Comparison of ENCODE assay signal across 24 cellular contexts in the genomic region with DNA sequence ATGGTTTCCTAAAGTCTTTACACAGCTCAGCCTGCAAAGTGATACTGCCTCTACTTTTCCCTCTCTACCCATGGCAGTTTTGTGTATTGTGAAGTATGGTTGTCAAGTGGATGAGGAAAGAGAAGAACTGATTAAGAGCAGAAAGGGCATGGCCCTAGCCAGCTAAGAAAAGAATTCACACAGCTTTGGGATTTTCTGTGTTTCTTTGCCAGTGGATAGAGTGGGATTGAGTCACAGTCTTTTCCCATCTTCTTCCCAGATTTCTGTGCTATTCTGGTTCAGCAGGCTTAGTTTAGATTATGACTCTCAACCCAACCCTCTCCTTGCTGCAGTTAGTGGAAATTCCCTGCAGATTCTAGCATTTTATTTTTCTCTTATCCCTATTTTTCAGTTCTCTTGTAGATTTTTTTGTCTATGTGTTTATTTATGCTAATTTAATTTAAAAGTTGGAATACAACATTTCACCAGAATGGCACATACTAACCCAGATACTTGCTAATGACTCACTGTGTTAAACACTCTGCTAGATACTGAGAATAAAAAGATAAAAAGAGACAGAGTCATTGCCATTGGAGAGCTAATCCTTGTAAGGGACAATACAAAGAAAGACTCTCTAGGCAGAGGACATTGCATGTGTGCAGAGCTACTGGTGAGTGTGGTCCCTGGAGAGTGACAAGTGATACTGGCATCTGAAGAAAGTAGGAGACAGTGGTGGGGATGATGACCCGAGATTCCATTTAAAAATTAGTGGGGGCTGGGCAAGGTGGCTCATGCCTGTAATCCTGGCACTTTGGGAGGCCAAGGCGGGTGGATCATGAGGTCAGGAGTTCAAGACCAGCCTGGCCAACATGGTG.
DNase-seq lines count a peak whose midpoint lies in the region; ATAC-seq and TF ChIP-seq lines count a peak whose summit lies in the region.
"Had no signal": no experiment of that assay in that cellular context is flagged by ENCODE, and none has a peak within 500 bp of the region (broad histone marks: within the 10 kb centered on the region; RNA-seq: fewer than 3 reads in every experiment).

No MANE protein-coding gene starts in this region.

- H3K9me3 Mint-ChIP-seq in chondrocyte (ENCODE audit: low read depth) (peaks cover 2% of the 10 kb centered on the region), type B pancreatic cell (no peaks in the 10 kb centered on the region), endothelial cell (ENCODE audit: unreplicated experiment) (no peaks in the 10 kb centered on the region)
- H3K9me3 Mint-ChIP-seq: activated B cell treated with CpG ODN at 0.5 μM for 24 hours; activated CD8-positive, alpha-beta T cell treated with anti-CD3 and anti-CD28 coated beads for 36 hours; activated naive CD4-positive, alpha-beta T cell treated with anti-CD3 and anti-CD28 coated beads for 36 hours; activated T-cell treated with anti-CD3 and anti-CD28 coated beads, Interleukin-2, amount 50 U/mL, for 24 hours; mesothelial cell of epicardium; stimulated activated effector memory CD8-positive, alpha-beta T cell treated with anti-CD3 and anti-CD28 coated beads, Interleukin-12 subunit alpha, Interleukin-12 subunit beta, amount 100 ng/mL, for 72 hours; T-helper 1 cell treated with Interleukin-12 subunit alpha and Interleukin-12 subunit beta and Interleukin-4 antibody, amounts not matched to agents 30 μg/mL and 1 μg/mL, for 36 hours had no signal

- ATAC-seq in left cardiac atrium, result peak; percentile 68 to 79
- ATAC-seq in HG03045 (IDR thresholded peaks at IDR 0.05; ENCODE audit: unreplicated experiment), result no peak
- ATAC-seq: activated CD8-positive, alpha-beta T cell treated with anti-CD3 and anti-CD28 coated beads for 36 hours; stimulated activated effector memory CD8-positive, alpha-beta T cell treated with anti-CD3 and anti-CD28 coated beads, Interleukin-12 subunit alpha, Interleukin-12 subunit beta, amount 100 ng/mL, for 72 hours; upper lobe of right lung had no signal

- no peak for DNase-seq in left cardiac atrium
- DNase-seq in right atrium auricular region (ENCODE audit: low spot score), result no peak
- DNase-seq in chondrocyte (ENCODE audit: low spot score), result no peak
- DNase-seq in middle frontal gyrus (ENCODE audit: extremely low spot score, low spot score), result peak; percentile 20
- DNase-seq in nucleus accumbens (lab: John Stamatoyannopoulos, UW), result no peak
- DNase-seq in type B pancreatic cell (ENCODE audit: extremely low spot score, unreplicated experiment), result no peak
- no peak for DNase-seq in endothelial cell (ENCODE audit: low spot score)
- DNase-seq: activated B cell treated with CpG ODN at 0.5 μM for 24 hours; activated CD8-positive, alpha-beta T cell treated with anti-CD3 and anti-CD28 coated beads for 36 hours; activated naive CD4-positive, alpha-beta T cell treated with anti-CD3 and anti-CD28 coated beads for 36 hours; activated T-cell treated with anti-CD3 and anti-CD28 coated beads, Interleukin-2, amount 50 U/mL, for 24 hours; C1 segment of cervical spinal cord; colonic mucosa; foreskin melanocyte; Karpas-422; NCI-H1105 treated with DMSO at 0.1 percent for 48 hours; NCI-H2171; NCI-H82; SJCRH30; upper lobe of right lung had no signal

- H3K9me3 ChIP-seq in right atrium auricular region, result no peaks in the 10 kb centered on the region
- H3K9me3 ChIP-seq: colonic mucosa, SJCRH30, upper lobe of right lung had no signal

- H3K36me3 Mint-ChIP-seq in chondrocyte (ENCODE audit: low read depth), result no peaks in the 10 kb centered on the region
- no peaks in the 10 kb centered on the region for H3K36me3 Mint-ChIP-seq in type B pancreatic cell
- no peaks in the 10 kb centered on the region for H3K36me3 Mint-ChIP-seq in endothelial cell (ENCODE audit: low read depth, unreplicated experiment)
- H3K36me3 Mint-ChIP-seq: mesothelial cell of epicardium; stimulated activated effector memory CD8-positive, alpha-beta T cell treated with anti-CD3 and anti-CD28 coated beads, Interleukin-12 subunit alpha, Interleukin-12 subunit beta, amount 100 ng/mL, for 72 hours had no signal

- H3K27me3 Mint-ChIP-seq in chondrocyte (ENCODE audit: low read depth), result no peaks in the 10 kb centered on the region
- H3K27me3 Mint-ChIP-seq in type B pancreatic cell, result peaks cover 25% of the 10 kb centered on the region
- H3K27me3 Mint-ChIP-seq in endothelial cell (ENCODE audit: unreplicated experiment), result no peaks in the 10 kb centered on the region
- H3K27me3 Mint-ChIP-seq: activated CD8-positive, alpha-beta T cell treated with anti-CD3 and anti-CD28 coated beads for 36 hours; activated T-cell treated with anti-CD3 and anti-CD28 coated beads, Interleukin-2, amount 50 U/mL, for 24 hours had no signal

- H3K4me1 ChIP-seq in right atrium auricular region, result peaks cover 0 to 7% of the 10 kb centered on the region in 2 donors
- H3K4me1 ChIP-seq: colonic mucosa, SJCRH30, upper lobe of right lung had no signal

- no peak overlapping the region for H3K27ac ChIP-seq in right atrium auricular region
- H3K27ac ChIP-seq: colonic mucosa, SJCRH30, upper lobe of right lung had no signal

- H3K4me3 ChIP-seq in right atrium auricular region, result no peak overlapping the region
- H3K4me3 ChIP-seq: colonic mucosa, SJCRH30, upper lobe of right lung had no signal

- no peak for TF ChIP-seq CTCF in right atrium auricular region (IDR thresholded peaks at IDR 0.05)
- no peak for TF ChIP-seq CTCF in chondrocyte (IDR thresholded peaks at IDR 0.05)
- TF ChIP-seq CTCF in type B pancreatic cell (conservative IDR thresholded peaks at IDR 0.05), result no peak
- TF ChIP-seq CTCF in endothelial cell (IDR thresholded peaks at IDR 0.05; ENCODE audit: unreplicated experiment), result no peak

- H3K27ac Mint-ChIP-seq in chondrocyte (ENCODE audit: unreplicated experiment), result peak overlapping the region; percentile 86
- H3K27ac Mint-ChIP-seq in type B pancreatic cell, result no peak overlapping the region
- H3K27ac Mint-ChIP-seq in endothelial cell (ENCODE audit: unreplicated experiment), result no peak overlapping the region
- H3K27ac Mint-ChIP-seq: activated B cell treated with CpG ODN at 0.5 μM for 24 hours; activated CD8-positive, alpha-beta T cell treated with anti-CD3 and anti-CD28 coated beads for 36 hours; activated naive CD4-positive, alpha-beta T cell treated with anti-CD3 and anti-CD28 coated beads for 36 hours; activated T-cell treated with anti-CD3 and anti-CD28 coated beads, Interleukin-2, amount 50 U/mL, for 24 hours; mesothelial cell of epicardium; stimulated activated effector memory CD8-positive, alpha-beta T cell treated with anti-CD3 and anti-CD28 coated beads, Interleukin-12 subunit alpha, Interleukin-12 subunit beta, amount 100 ng/mL, for 72 hours; T-helper 1 cell treated with Interleukin-12 subunit alpha and Interleukin-12 subunit beta and Interleukin-4 antibody, amounts not matched to agents 30 μg/mL and 1 μg/mL, for 36 hours had no signal

- intact Hi-C loops in left cardiac atrium (cut with DNase I), result no loop called here

- H3K27me3 ChIP-seq in right atrium auricular region, result no peaks in the 10 kb centered on the region
- H3K27me3 ChIP-seq: colonic mucosa, SJCRH30, upper lobe of right lung had no signal

- H3K4me3 Mint-ChIP-seq in chondrocyte (ENCODE audit: unreplicated experiment), result no peak overlapping the region
- H3K4me3 Mint-ChIP-seq in type B pancreatic cell, result no peak overlapping the region
- no peak overlapping the region for H3K4me3 Mint-ChIP-seq in endothelial cell (ENCODE audit: unreplicated experiment)
- H3K4me3 Mint-ChIP-seq: activated B cell treated with CpG ODN at 0.5 μM for 24 hours; activated CD8-positive, alpha-beta T cell treated with anti-CD3 and anti-CD28 coated beads for 36 hours; activated naive CD4-positive, alpha-beta T cell treated with anti-CD3 and anti-CD28 coated beads for 36 hours; activated T-cell treated with anti-CD3 and anti-CD28 coated beads, Interleukin-2, amount 50 U/mL, for 24 hours; mesothelial cell of epicardium; stimulated activated effector memory CD8-positive, alpha-beta T cell treated with anti-CD3 and anti-CD28 coated beads, Interleukin-12 subunit alpha, Interleukin-12 subunit beta, amount 100 ng/mL, for 72 hours; T-helper 1 cell treated with Interleukin-12 subunit alpha and Interleukin-12 subunit beta and Interleukin-4 antibody, amounts not matched to agents 30 μg/mL and 1 μg/mL, for 36 hours had no signal

- H3K4me1 Mint-ChIP-seq in chondrocyte (ENCODE audit: low read depth) (peaks cover 36% of the 10 kb centered on the region), type B pancreatic cell (ENCODE audit: unreplicated experiment) (peaks cover 30% of the 10 kb centered on the region), endothelial cell (ENCODE audit: unreplicated experiment) (no peaks in the 10 kb centered on the region)
- H3K4me1 Mint-ChIP-seq: activated B cell treated with CpG ODN at 0.5 μM for 24 hours had no signal

- H3K36me3 ChIP-seq in right atrium auricular region, result no peaks in the 10 kb centered on the region
- H3K36me3 ChIP-seq: colonic mucosa, SJCRH30, upper lobe of right lung had no signal
